In the genomic region with DNA sequence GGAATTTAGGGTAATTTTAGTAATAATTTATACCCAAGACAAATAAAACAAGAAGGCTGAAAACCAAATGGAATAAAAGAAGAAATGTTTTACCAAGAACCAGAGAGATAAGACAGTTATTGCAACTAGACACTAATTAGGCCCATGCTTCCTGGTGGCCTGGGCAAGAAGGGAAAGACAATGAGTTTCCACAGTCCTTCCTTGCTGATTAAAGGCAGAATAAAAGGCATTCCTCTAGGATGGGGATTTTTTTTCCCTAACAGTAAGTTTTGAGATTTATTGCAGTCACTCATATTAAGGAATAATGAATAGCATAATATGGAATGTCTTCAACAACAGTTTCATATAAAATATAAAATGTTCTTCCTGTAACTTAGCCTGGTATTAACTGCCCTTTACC, we compare ENCODE assay signal across 15 cellular contexts. TPM values are rescaled to one million over a fixed set of nuclear protein-coding genes. Genes with fewer than 3 reads are reported as not detected.
DNase-seq lines count a peak whose midpoint lies in the region; ATAC-seq, FAIRE-seq and TF ChIP-seq lines count a peak whose summit lies in the region.
"Had no signal": no experiment of that assay in that cellular context is flagged by ENCODE, and none has a peak within 500 bp of the region (broad histone marks: within the 10 kb centered on the region; RNA-seq: fewer than 3 reads in every experiment).

No MANE protein-coding gene starts in this region.

- H3K9me2 ChIP-seq in PC-9 (ENCODE audit: insufficient read depth): no peaks in the 10 kb centered on the region

- H4K20me1 ChIP-seq in PC-9 (ENCODE audit: insufficient read depth): no peaks in the 10 kb centered on the region; the same call in 1 of the 2 replicates

- H3K9me3 ChIP-seq in T-helper 17 cell (ENCODE audit: control insufficient read depth, low read length, poor library complexity, severe bottlenecking) (no peaks in the 10 kb centered on the region), PC-9 (ENCODE audit: insufficient read depth, low read depth) (no peaks in the 10 kb centered on the region)
- H3K9me3 ChIP-seq: HAP-1 had no signal

- POLR2A ChIA-PET in PC-9 (lab: Charles Lee; ENCODE audit: unreplicated experiment): no interaction called here

- H3K27me3 Mint-ChIP-seq in HFFc6 (ENCODE audit: insufficient read depth) (peaks cover 6% of the 10 kb centered on the region; the same call in 1 of the 2 replicates), T-helper 17 cell (no peaks in the 10 kb centered on the region), mesothelial cell of epicardium (ENCODE audit: low read depth) (no peaks in the 10 kb centered on the region)
- H3K27me3 Mint-ChIP-seq: B cell; CD4-positive, alpha-beta T cell had no signal

- BruUV-seq in PC-9 (replicated peaks; lab: Mats Ljungman, UMichigan): no TSS peak

- DNase-seq in HFFc6 (no peak), T-helper 17 cell (no peak), mesothelial cell of epicardium (ENCODE audit: low spot score in 2 of 2, unreplicated experiment in 2 of 2) (no peak), caudate nucleus (lab: John Stamatoyannopoulos, UW) (no peak), PC-9 (no peak)
- DNase-seq: C1 segment of cervical spinal cord; CD4-positive, alpha-beta T cell; DMS79; GOT3 had no signal

- TF ChIP-seq CTCF in HFFc6 (IDR thresholded peaks at IDR 0.05) (no peak), mesothelial cell of epicardium (IDR thresholded peaks at IDR 0.05; ENCODE audit: unreplicated experiment) (no peak), PC-9 (conservative IDR thresholded peaks at IDR 0.05) (no peak)

- H3K36me3 ChIP-seq in PC-9 (ENCODE audit: low read depth): no peaks in the 10 kb centered on the region
- H3K36me3 ChIP-seq: HAP-1 had no signal

- FAIRE-seq in A204.1 (lab: Jason Lieb, UNC): peak; percentile 98
- FAIRE-seq: GM12891 had no signal

- no peak overlapping the region for H3K4me2 ChIP-seq in PC-9

- intact Hi-C loops in PC-9 (cut with micrococcal nuclease; ENCODE audit: unreplicated experiment): no loop called here

- H2AFZ ChIP-seq in PC-9: no peak overlapping the region

- H3K27ac ChIP-seq in caudate nucleus (ENCODE audit: low read depth, low read length): no peak overlapping the region
- no peak overlapping the region for H3K27ac ChIP-seq in PC-9

- peaks cover 15% of the 10 kb centered on the region for H3K4me1 ChIP-seq in PC-9 (replicated peaks; ENCODE audit: insufficient read depth)

- no peak overlapping the region for H3K4me3 ChIP-seq in PC-9
- H3K4me3 ChIP-seq: HAP-1 had no signal

- no peaks in the 10 kb centered on the region for H3K9me3 Mint-ChIP-seq in HFFc6
- no peaks in the 10 kb centered on the region for H3K9me3 Mint-ChIP-seq in mesothelial cell of epicardium
- H3K9me3 Mint-ChIP-seq: CD4-positive, alpha-beta T cell had no signal

- H3K4me1 Mint-ChIP-seq in HFFc6 (ENCODE audit: low read depth) (peaks cover 91% of the 10 kb centered on the region), T-helper 17 cell (peaks cover 26% of the 10 kb centered on the region), mesothelial cell of epicardium (peaks cover 85% of the 10 kb centered on the region)

- ATAC-seq in T-helper 17 cell (no peak), HG03135 (IDR thresholded peaks at IDR 0.05; ENCODE audit: unreplicated experiment) (no peak), HG02610 (IDR thresholded peaks at IDR 0.05; ENCODE audit: unreplicated experiment) (no peak)

- H3F3A ChIP-seq in PC-9 (ENCODE audit: insufficient read depth, low read depth): peaks cover 11% of the 10 kb centered on the region; the same call in 1 of the 2 replicates

- H3K36me3 Mint-ChIP-seq in HFFc6 (ENCODE audit: low read depth): peaks cover 6% of the 10 kb centered on the region; the same call in 1 of the 2 replicates
- peaks cover 4% of the 10 kb centered on the region for H3K36me3 Mint-ChIP-seq in T-helper 17 cell (ENCODE audit: low read depth)
- no peaks in the 10 kb centered on the region for H3K36me3 Mint-ChIP-seq in mesothelial cell of epicardium

- CTCF ChIA-PET in PC-9 (lab: Charles Lee): no interaction called here

- no peaks in the 10 kb centered on the region for H3K27me3 ChIP-seq in PC-9 (ENCODE audit: insufficient read depth, low read depth)

- H3K79me2 ChIP-seq in PC-9 (ENCODE audit: low read depth): peaks cover 23% of the 10 kb centered on the region

- H3K27ac Mint-ChIP-seq in HFFc6 (peak overlapping the region; percentile 3), T-helper 17 cell (peak overlapping the region; percentile 85), mesothelial cell of epicardium (peak overlapping the region; percentile 89)
- H3K27ac Mint-ChIP-seq: B cell; CD4-positive, alpha-beta T cell had no signal

- H3K4me3 Mint-ChIP-seq in HFFc6 (no peak overlapping the region), T-helper 17 cell (no peak overlapping the region), mesothelial cell of epicardium (no peak overlapping the region)
- H3K4me3 Mint-ChIP-seq: B cell; CD4-positive, alpha-beta T cell had no signal

RNA-seq across cellular contexts. Expression of a gene that starts 41.5 kb away (rescaled TPM):
- 100 to 1,000 TPM in 4 of 6 experiments, 10 to 100 TPM in 2; 92.1 to 144 (median 101) TPM for total RNA-seq in HFFc6 (2021; fragmentation: NEBNext Ultra II Directional; extraction: Animal tissue kit (Norgen Biotek cat#: 25700))
- total RNA-seq in T-helper 17 cell: 10 to 100 TPM; 42.2 to 44.2 TPM
- total RNA-seq in mesothelial cell of epicardium: 122 to 126 TPM (median 123 TPM) in 3 replicates
- 68.5 and 71.8 TPM in 2 replicates for total RNA-seq in PC-9 (2021)

RNA-seq across cellular contexts. Expression of a gene that starts 42.0 kb away (rescaled TPM):
- total RNA-seq in HFFc6 (2021; fragmentation: NEBNext Ultra II Directional; extraction: Animal tissue kit (Norgen Biotek cat#: 25700)): under 1 TPM; 0.37 to 0.73 (median 0.61) TPM
- total RNA-seq in T-helper 17 cell (not detected), mesothelial cell of epicardium (2.9 to 3.2 TPM (median 3.2 TPM) in 3 replicates), PC-9 (2021) (7.2 and 15.2 TPM in 2 replicates)

Comparison
In these comparisons a context has a peak if more than half of its experiments do, and no peak if none do; other contexts are left out.
1. H3K27ac Mint-ChIP-seq: peak in every context shown above with its lines; median percentile 89 in mesothelial cell of epicardium; 85 in T-helper 17 cell; 3 in HFFc6.